ENCODE assay signal across 10 cellular contexts in the genomic region with DNA sequence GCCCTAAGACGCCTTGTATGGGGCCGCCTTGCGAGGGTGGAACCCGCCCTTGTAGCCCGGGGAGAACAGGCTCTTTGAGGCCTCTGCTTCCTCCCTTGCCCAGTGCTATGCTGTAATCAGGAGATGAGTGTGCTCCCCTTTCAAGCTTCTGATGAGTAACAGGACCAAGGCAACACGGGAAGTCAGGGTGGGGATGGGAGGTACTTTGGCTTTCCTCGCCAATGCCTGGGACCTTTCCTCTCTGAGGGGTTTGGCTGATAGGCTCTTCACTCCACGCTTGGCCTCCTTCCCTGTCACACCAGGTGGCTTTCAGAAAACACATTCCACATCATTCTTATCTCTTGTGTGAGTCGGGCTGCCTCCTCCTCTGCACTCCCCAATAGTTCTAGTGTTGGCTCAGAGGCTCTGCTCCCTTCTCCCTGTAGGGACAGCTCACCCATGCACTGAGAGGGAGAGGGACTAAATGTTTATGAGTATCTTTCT.
A peak's percentile ranks its signal among the peaks of the same experiment; 100 is the strongest.
DNase-seq lines count a peak whose midpoint lies in the region; ATAC-seq and TF ChIP-seq lines count a peak whose summit lies in the region.
"Had no signal": no experiment of that assay in that cellular context is flagged by ENCODE, and none has a peak within 500 bp of the region (broad histone marks: within the 10 kb centered on the region; RNA-seq: fewer than 3 reads in every experiment).

No MANE protein-coding gene starts in this region.

- no peaks in the 10 kb centered on the region for H3K27me3 ChIP-seq in A673 (replicated peaks; ENCODE audit: insufficient read depth, low read depth, low read length, poor library complexity)
- H3K27me3 ChIP-seq: SJSA1 had no signal

- H3K9me3 ChIP-seq in A673 (ENCODE audit: low read depth, low read length, poor library complexity, severe bottlenecking): no peaks in the 10 kb centered on the region
- no peaks in the 10 kb centered on the region for H3K9me3 ChIP-seq in KOPT-K1 (ENCODE audit: insufficient read depth, low read length, poor library complexity, severe bottlenecking)
- H3K9me3 ChIP-seq: SJSA1 had no signal

- POLR2A ChIA-PET in A673 (lab: Charles Lee; ENCODE audit: low non-redundant PET): no interaction called here

- TF ChIP-seq CTCF in A673 (conservative IDR thresholded peaks at IDR 0.05; ENCODE audit: low read depth, low read length): no peak

- no TSS peak for BruUV-seq in A673 (replicated peaks; lab: Mats Ljungman, UMichigan)

- CTCF ChIA-PET in A673 (lab: Charles Lee): no interaction called here

- intact Hi-C loops in A673 (cut with micrococcal nuclease; ENCODE audit: unreplicated experiment): no loop called here

- DNase-seq in A673 (ENCODE audit: low spot score): peak; percentile 65
- peak; percentile 48 for DNase-seq in activated naive CD4-positive, alpha-beta T cell treated with anti-CD3 and anti-CD28 coated beads, Interleukin-2, amount 50 U/mL, for 16 hours
- peak; percentile 41 for DNase-seq in iPS-NIHi7 (ENCODE audit: extremely low spot score)
- DNase-seq in NCI-H345 treated with DMSO at 0.1 percent for 48 hours (lab: John Stamatoyannopoulos, UW; ENCODE audit: unreplicated experiment): no peak
- DNase-seq in SKM-1 (lab: John Stamatoyannopoulos, UW; ENCODE audit: unreplicated experiment): no peak
- DNase-seq: DMS53 had no signal

- no peak for ATAC-seq in HG03342 (IDR thresholded peaks at IDR 0.05; ENCODE audit: unreplicated experiment)
- ATAC-seq in GM18870 (IDR thresholded peaks at IDR 0.05; ENCODE audit: unreplicated experiment): no peak

- H3K4me1 ChIP-seq in A673 (ENCODE audit: insufficient read depth, low read length, poor library complexity, severe bottlenecking): no peaks in the 10 kb centered on the region

- H3K36me3 ChIP-seq in A673 (ENCODE audit: insufficient read depth, low read length, poor library complexity, severe bottlenecking): no peaks in the 10 kb centered on the region
- no peaks in the 10 kb centered on the region for H3K36me3 ChIP-seq in KOPT-K1 (ENCODE audit: insufficient read depth, low read length)
- H3K36me3 ChIP-seq: SJSA1 had no signal

- no peak overlapping the region for H3K27ac ChIP-seq in A673 (ENCODE audit: low read depth, low read length, poor library complexity, severe bottlenecking)
- peak overlapping the region; percentile 2 for H3K27ac ChIP-seq in KOPT-K1 (ENCODE audit: low read depth, low read length, poor library complexity, severe bottlenecking)
- H3K27ac ChIP-seq: SJSA1 had no signal

- H3K4me3 ChIP-seq in A673 (ENCODE audit: low read depth, low read length, poor library complexity, severe bottlenecking): no peak overlapping the region
- H3K4me3 ChIP-seq: SJSA1 had no signal

Comparison
In these comparisons a context has a peak if more than half of its experiments do, and no peak if none do; other contexts are left out.
1. DNase-seq: peak in A673 (single experiment), activated naive CD4-positive, alpha-beta T cell treated with anti-CD3 and anti-CD28 coated beads, Interleukin-2, amount 50 U/mL, for 16 hours (single experiment) and iPS-NIHi7 (single experiment); none in NCI-H345 treated with DMSO at 0.1 percent for 48 hours (single experiment) and SKM-1 (single experiment).